20 cellular contexts compared by ENCODE assay signal in genomic region chr10:6535365-6535764, GRCh38. TPM values are rescaled to one million over a fixed set of nuclear protein-coding genes. Genes with fewer than 3 reads are reported as not detected.
A peak's percentile ranks its signal among the peaks of the same experiment; 100 is the strongest.
DNase-seq lines count a peak whose midpoint lies in the region; ATAC-seq and TF ChIP-seq lines count a peak whose summit lies in the region.
"Had no signal": no experiment of that assay in that cellular context is flagged by ENCODE, and none has a peak within 500 bp of the region (broad histone marks: within the 10 kb centered on the region; RNA-seq: fewer than 3 reads in every experiment).

No MANE protein-coding gene starts in this region.

- no peak overlapping the region for H3K4me3 ChIP-seq in CD8-positive, alpha-beta T cell (ENCODE audit: low read depth, low read length)
- no peak overlapping the region for H3K4me3 ChIP-seq in dorsolateral prefrontal cortex
- H3K4me3 ChIP-seq: A549 had no signal

- H3K27ac ChIP-seq in CD8-positive, alpha-beta T cell (ENCODE audit: low read depth, low read length), result no peak overlapping the region
- no peak overlapping the region for H3K27ac ChIP-seq in dorsolateral prefrontal cortex
- H3K27ac ChIP-seq: A549, KMS-11 had no signal

- no peaks in the 10 kb centered on the region for H3K36me3 ChIP-seq in CD8-positive, alpha-beta T cell (ENCODE audit: insufficient read depth, low read length)

- no peaks in the 10 kb centered on the region for H3K9me3 ChIP-seq in CD8-positive, alpha-beta T cell (ENCODE audit: low read length)
- H3K9me3 ChIP-seq: A549 had no signal

- H3K27me3 ChIP-seq in CD8-positive, alpha-beta T cell (ENCODE audit: insufficient read depth, low read length), result no peaks in the 10 kb centered on the region
- H3K27me3 ChIP-seq in dorsolateral prefrontal cortex, result peaks cover 0 to 3% (median 0%) of the 10 kb centered on the region in 45 donors

- TF ChIP-seq CTCF in CD8-positive, alpha-beta T cell (IDR thresholded peaks at IDR 0.05), result no peak
- no peak for TF ChIP-seq CTCF in dorsolateral prefrontal cortex (IDR thresholded peaks at IDR 0.05 in 54 of 56, conservative IDR thresholded peaks at IDR 0.05 in 2 of 56; ENCODE audit: low read depth in 1 of 56, partially characterized antibody in 56 of 56)

- CTCF ChIA-PET in CD8-positive, alpha-beta T cell (lab: Charles Lee), result no interaction called here

- no peak overlapping the region for H3K4me3 Mint-ChIP-seq in activated T-cell treated with anti-CD3 and anti-CD28 coated beads, Interleukin-2, amount 50 U/mL, for 24 hours
- no peak overlapping the region for H3K4me3 Mint-ChIP-seq in activated T-cell treated with anti-CD3 and anti-CD28 coated beads, Interleukin-2, amount 50 U/mL, for 72 hours
- H3K4me3 Mint-ChIP-seq in CD8-positive, alpha-beta T cell, result no peak overlapping the region
- no peak overlapping the region for H3K4me3 Mint-ChIP-seq in central memory CD8-positive, alpha-beta T cell
- H3K4me3 Mint-ChIP-seq in natural killer cell treated with Interleukin-12 subunit alpha and Interleukin-12 subunit beta and Interleukin-15 and Interleukin-18, amount 100 ng/mL, for 72 hours, result no peak overlapping the region

- DNase-seq in activated T-cell treated with anti-CD3 and anti-CD28 coated beads, Interleukin-2, amount 50 U/mL, for 24 hours, result no peak
- no peak for DNase-seq in activated T-cell treated with anti-CD3 and anti-CD28 coated beads, Interleukin-2, amount 50 U/mL, for 72 hours
- DNase-seq in CD8-positive, alpha-beta T cell, result no peak
- DNase-seq in central memory CD8-positive, alpha-beta T cell (ENCODE audit: low spot score in 2 of 2), result no peak
- no peak for DNase-seq in natural killer cell treated with Interleukin-12 subunit alpha and Interleukin-12 subunit beta and Interleukin-15 and Interleukin-18, amount 100 ng/mL, for 72 hours (ENCODE audit: low spot score)
- no peak for DNase-seq in posterior cingulate gyrus
- no peak for DNase-seq in mucosa of gallbladder (ENCODE audit: low spot score)
- no peak for DNase-seq in dorsolateral prefrontal cortex
- DNase-seq: DMS79, NCI-H1417, NCI-H187, NCI-H2107, NCI-H2227 treated with DMSO at 0.1 percent for 48 hours, NCI-H510A treated with DMSO at 0.1 percent for 48 hours, NCI-H82, OCI-M1, Right ventricle myocardium superior had no signal

- no peaks in the 10 kb centered on the region for H3K27me3 Mint-ChIP-seq in activated T-cell treated with anti-CD3 and anti-CD28 coated beads, Interleukin-2, amount 50 U/mL, for 24 hours
- H3K27me3 Mint-ChIP-seq in activated T-cell treated with anti-CD3 and anti-CD28 coated beads, Interleukin-2, amount 50 U/mL, for 72 hours (ENCODE audit: low read depth), result no peaks in the 10 kb centered on the region
- no peaks in the 10 kb centered on the region for H3K27me3 Mint-ChIP-seq in CD8-positive, alpha-beta T cell (ENCODE audit: low read depth)
- H3K27me3 Mint-ChIP-seq in central memory CD8-positive, alpha-beta T cell, result no peaks in the 10 kb centered on the region
- H3K27me3 Mint-ChIP-seq in natural killer cell treated with Interleukin-12 subunit alpha and Interleukin-12 subunit beta and Interleukin-15 and Interleukin-18, amount 100 ng/mL, for 72 hours, result no peaks in the 10 kb centered on the region

- no peaks in the 10 kb centered on the region for H3K9me3 Mint-ChIP-seq in activated T-cell treated with anti-CD3 and anti-CD28 coated beads, Interleukin-2, amount 50 U/mL, for 24 hours
- no peaks in the 10 kb centered on the region for H3K9me3 Mint-ChIP-seq in activated T-cell treated with anti-CD3 and anti-CD28 coated beads, Interleukin-2, amount 50 U/mL, for 72 hours
- no peaks in the 10 kb centered on the region for H3K9me3 Mint-ChIP-seq in CD8-positive, alpha-beta T cell
- no peaks in the 10 kb centered on the region for H3K9me3 Mint-ChIP-seq in central memory CD8-positive, alpha-beta T cell
- H3K9me3 Mint-ChIP-seq in natural killer cell treated with Interleukin-12 subunit alpha and Interleukin-12 subunit beta and Interleukin-15 and Interleukin-18, amount 100 ng/mL, for 72 hours, result no peaks in the 10 kb centered on the region

- H3K27ac Mint-ChIP-seq in activated T-cell treated with anti-CD3 and anti-CD28 coated beads, Interleukin-2, amount 50 U/mL, for 24 hours, result peak overlapping the region; percentile 78
- no peak overlapping the region for H3K27ac Mint-ChIP-seq in activated T-cell treated with anti-CD3 and anti-CD28 coated beads, Interleukin-2, amount 50 U/mL, for 72 hours
- peak overlapping the region; percentile 84 for H3K27ac Mint-ChIP-seq in CD8-positive, alpha-beta T cell
- H3K27ac Mint-ChIP-seq in central memory CD8-positive, alpha-beta T cell (ENCODE audit: low read depth), result peak overlapping the region; percentile 75
- peak overlapping the region; percentile 35 to 69 for H3K27ac Mint-ChIP-seq in natural killer cell treated with Interleukin-12 subunit alpha and Interleukin-12 subunit beta and Interleukin-15 and Interleukin-18, amount 100 ng/mL, for 72 hours

- H3K36me3 Mint-ChIP-seq in activated T-cell treated with anti-CD3 and anti-CD28 coated beads, Interleukin-2, amount 50 U/mL, for 24 hours (ENCODE audit: low read depth), result peaks cover 30% of the 10 kb centered on the region
- H3K36me3 Mint-ChIP-seq in activated T-cell treated with anti-CD3 and anti-CD28 coated beads, Interleukin-2, amount 50 U/mL, for 72 hours (ENCODE audit: insufficient read depth in 2 of 2), result peaks cover 2 to 13% of the 10 kb centered on the region in 2 donors
- H3K36me3 Mint-ChIP-seq in CD8-positive, alpha-beta T cell, result peaks cover 34% of the 10 kb centered on the region
- peaks cover 4% of the 10 kb centered on the region for H3K36me3 Mint-ChIP-seq in central memory CD8-positive, alpha-beta T cell (ENCODE audit: insufficient read depth)
- H3K36me3 Mint-ChIP-seq in natural killer cell treated with Interleukin-12 subunit alpha and Interleukin-12 subunit beta and Interleukin-15 and Interleukin-18, amount 100 ng/mL, for 72 hours, result no peaks in the 10 kb centered on the region

- peaks cover 82% of the 10 kb centered on the region for H3K4me1 Mint-ChIP-seq in activated T-cell treated with anti-CD3 and anti-CD28 coated beads, Interleukin-2, amount 50 U/mL, for 24 hours (ENCODE audit: low read depth)
- H3K4me1 Mint-ChIP-seq in activated T-cell treated with anti-CD3 and anti-CD28 coated beads, Interleukin-2, amount 50 U/mL, for 72 hours (ENCODE audit: low read depth), result peaks cover 76% of the 10 kb centered on the region
- peaks cover 80% of the 10 kb centered on the region for H3K4me1 Mint-ChIP-seq in CD8-positive, alpha-beta T cell (ENCODE audit: low read depth)
- H3K4me1 Mint-ChIP-seq in central memory CD8-positive, alpha-beta T cell, result peaks cover 74% of the 10 kb centered on the region
- H3K4me1 Mint-ChIP-seq in natural killer cell treated with Interleukin-12 subunit alpha and Interleukin-12 subunit beta and Interleukin-15 and Interleukin-18, amount 100 ng/mL, for 72 hours (ENCODE audit: low read depth in 2 of 2), result peaks cover 59% of the 10 kb centered on the region in 2 donors

- intact Hi-C loops in CD8-positive, alpha-beta T cell (cut with DNase I, micrococcal nuclease), result no loop called here
- intact Hi-C loops in posterior cingulate gyrus (cut with DNase I), result no loop called here
- intact Hi-C loops in dorsolateral prefrontal cortex (cut with DNase I), result no loop called here

- POLR2A ChIA-PET in CD8-positive, alpha-beta T cell (lab: Charles Lee), result no interaction called here

- no peak for ATAC-seq in activated T-cell treated with anti-CD3 and anti-CD28 coated beads, Interleukin-2, amount 50 U/mL, for 72 hours (replicated peaks in 1 of 2)
- no peak for ATAC-seq in CD8-positive, alpha-beta T cell
- no peak for ATAC-seq in central memory CD8-positive, alpha-beta T cell (replicated peaks; ENCODE audit: extremely low read depth, poor library complexity, severe bottlenecking)
- no peak for ATAC-seq in natural killer cell treated with Interleukin-12 subunit alpha and Interleukin-12 subunit beta and Interleukin-15 and Interleukin-18, amount 100 ng/mL, for 72 hours
- ATAC-seq: A549, HepG2 had no signal

- peaks cover 49% of the 10 kb centered on the region for H3K4me1 ChIP-seq in CD8-positive, alpha-beta T cell (ENCODE audit: insufficient read depth, low read length)
- H3K4me1 ChIP-seq: A549 had no signal

RNA-seq across cellular contexts. Expression of gene PRKCQ, which starts 44.7 kb away (rescaled TPM):
- total RNA-seq in activated T-cell treated with anti-CD3 and anti-CD28 coated beads, Interleukin-2, amount 50 U/mL, for 72 hours, result 10 to 100 TPM; 42.9 to 49.2 TPM
- total RNA-seq in CD8-positive, alpha-beta T cell, result 10 to 100 TPM; 26.3 to 26.6 TPM
- total RNA-seq in natural killer cell treated with Interleukin-12 subunit alpha and Interleukin-12 subunit beta and Interleukin-15 and Interleukin-18, amount 100 ng/mL, for 72 hours, result 10 to 100 TPM; 55.3 to 79.0 TPM
- total RNA-seq in mucosa of gallbladder, result 1.4 TPM
- 10 to 100 TPM in 21 of 120 experiments, 1 to 10 TPM in 99; 2.2 to 21.5 (median 7.4) TPM for total RNA-seq in dorsolateral prefrontal cortex
